ENCODE assay signal across 2 cellular contexts in the genomic region with DNA sequence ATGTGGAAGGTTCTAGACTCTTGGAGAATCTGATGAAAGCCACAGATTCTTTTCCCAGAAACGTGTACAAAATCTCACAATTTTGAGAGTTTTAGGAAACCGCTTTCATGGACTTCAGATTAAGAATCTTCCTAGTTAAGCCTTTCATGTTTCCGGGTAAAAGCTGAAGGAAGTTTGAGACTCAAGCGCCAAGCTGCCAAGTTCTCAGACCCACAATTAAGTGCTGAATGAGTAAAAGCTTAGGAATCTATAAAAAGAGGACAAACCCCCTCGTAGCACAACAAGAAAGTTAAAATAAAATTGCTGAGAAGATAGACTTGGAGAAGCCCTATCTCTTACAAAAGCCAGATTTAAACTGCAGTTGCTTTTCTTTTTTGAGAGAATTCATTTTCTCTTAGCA.
TF ChIP-seq lines count a peak whose summit lies in the region.

No MANE protein-coding gene starts in this region.

TF ChIP-seq in SK-N-SH, 30 proteins besides CTCF, POLR2A, EP300 and RAD21 (continued from another document):
- TF ChIP-seq, protein P1, sequence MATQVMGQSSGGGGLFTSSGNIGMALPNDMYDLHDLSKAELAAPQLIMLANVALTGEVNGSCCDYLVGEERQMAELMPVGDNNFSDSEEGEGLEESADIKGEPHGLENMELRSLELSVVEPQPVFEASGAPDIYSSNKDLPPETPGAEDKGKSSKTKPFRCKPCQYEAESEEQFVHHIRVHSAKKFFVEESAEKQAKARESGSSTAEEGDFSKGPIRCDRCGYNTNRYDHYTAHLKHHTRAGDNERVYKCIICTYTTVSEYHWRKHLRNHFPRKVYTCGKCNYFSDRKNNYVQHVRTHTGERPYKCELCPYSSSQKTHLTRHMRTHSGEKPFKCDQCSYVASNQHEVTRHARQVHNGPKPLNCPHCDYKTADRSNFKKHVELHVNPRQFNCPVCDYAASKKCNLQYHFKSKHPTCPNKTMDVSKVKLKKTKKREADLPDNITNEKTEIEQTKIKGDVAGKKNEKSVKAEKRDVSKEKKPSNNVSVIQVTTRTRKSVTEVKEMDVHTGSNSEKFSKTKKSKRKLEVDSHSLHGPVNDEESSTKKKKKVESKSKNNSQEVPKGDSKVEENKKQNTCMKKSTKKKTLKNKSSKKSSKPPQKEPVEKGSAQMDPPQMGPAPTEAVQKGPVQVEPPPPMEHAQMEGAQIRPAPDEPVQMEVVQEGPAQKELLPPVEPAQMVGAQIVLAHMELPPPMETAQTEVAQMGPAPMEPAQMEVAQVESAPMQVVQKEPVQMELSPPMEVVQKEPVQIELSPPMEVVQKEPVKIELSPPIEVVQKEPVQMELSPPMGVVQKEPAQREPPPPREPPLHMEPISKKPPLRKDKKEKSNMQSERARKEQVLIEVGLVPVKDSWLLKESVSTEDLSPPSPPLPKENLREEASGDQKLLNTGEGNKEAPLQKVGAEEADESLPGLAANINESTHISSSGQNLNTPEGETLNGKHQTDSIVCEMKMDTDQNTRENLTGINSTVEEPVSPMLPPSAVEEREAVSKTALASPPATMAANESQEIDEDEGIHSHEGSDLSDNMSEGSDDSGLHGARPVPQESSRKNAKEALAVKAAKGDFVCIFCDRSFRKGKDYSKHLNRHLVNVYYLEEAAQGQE (IDR thresholded peaks at IDR 0.05; ENCODE audit: low read depth, low read length) = no peak
- TF ChIP-seq SMC3 (IDR thresholded peaks at IDR 0.05; ENCODE audit: low read depth, low read length) = no peak
- no peak for TF ChIP-seq NRF1 (IDR thresholded peaks at IDR 0.05; ENCODE audit: low read depth, low read length)
- TF ChIP-seq, protein P2, sequence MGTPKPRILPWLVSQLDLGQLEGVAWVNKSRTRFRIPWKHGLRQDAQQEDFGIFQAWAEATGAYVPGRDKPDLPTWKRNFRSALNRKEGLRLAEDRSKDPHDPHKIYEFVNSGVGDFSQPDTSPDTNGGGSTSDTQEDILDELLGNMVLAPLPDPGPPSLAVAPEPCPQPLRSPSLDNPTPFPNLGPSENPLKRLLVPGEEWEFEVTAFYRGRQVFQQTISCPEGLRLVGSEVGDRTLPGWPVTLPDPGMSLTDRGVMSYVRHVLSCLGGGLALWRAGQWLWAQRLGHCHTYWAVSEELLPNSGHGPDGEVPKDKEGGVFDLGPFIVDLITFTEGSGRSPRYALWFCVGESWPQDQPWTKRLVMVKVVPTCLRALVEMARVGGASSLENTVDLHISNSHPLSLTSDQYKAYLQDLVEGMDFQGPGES (IDR thresholded peaks at IDR 0.05; ENCODE audit: low read depth, low read length) = no peak
- TF ChIP-seq MEF2A (IDR thresholded peaks at IDR 0.05; ENCODE audit: borderline replicate concordance, low read depth) = no peak
- no peak for TF ChIP-seq GATA2 (CRISPR knock-in tag; IDR thresholded peaks at IDR 0.05)
- TF ChIP-seq RCOR1 (IDR thresholded peaks at IDR 0.05; ENCODE audit: low read length) = no peak
- TF ChIP-seq, protein P3, sequence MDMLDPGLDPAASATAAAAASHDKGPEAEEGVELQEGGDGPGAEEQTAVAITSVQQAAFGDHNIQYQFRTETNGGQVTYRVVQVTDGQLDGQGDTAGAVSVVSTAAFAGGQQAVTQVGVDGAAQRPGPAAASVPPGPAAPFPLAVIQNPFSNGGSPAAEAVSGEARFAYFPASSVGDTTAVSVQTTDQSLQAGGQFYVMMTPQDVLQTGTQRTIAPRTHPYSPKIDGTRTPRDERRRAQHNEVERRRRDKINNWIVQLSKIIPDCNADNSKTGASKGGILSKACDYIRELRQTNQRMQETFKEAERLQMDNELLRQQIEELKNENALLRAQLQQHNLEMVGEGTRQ (IDR thresholded peaks at IDR 0.05; ENCODE audit: borderline replicate concordance, low read depth, low read length) = no peak
- TF ChIP-seq, protein P4, sequence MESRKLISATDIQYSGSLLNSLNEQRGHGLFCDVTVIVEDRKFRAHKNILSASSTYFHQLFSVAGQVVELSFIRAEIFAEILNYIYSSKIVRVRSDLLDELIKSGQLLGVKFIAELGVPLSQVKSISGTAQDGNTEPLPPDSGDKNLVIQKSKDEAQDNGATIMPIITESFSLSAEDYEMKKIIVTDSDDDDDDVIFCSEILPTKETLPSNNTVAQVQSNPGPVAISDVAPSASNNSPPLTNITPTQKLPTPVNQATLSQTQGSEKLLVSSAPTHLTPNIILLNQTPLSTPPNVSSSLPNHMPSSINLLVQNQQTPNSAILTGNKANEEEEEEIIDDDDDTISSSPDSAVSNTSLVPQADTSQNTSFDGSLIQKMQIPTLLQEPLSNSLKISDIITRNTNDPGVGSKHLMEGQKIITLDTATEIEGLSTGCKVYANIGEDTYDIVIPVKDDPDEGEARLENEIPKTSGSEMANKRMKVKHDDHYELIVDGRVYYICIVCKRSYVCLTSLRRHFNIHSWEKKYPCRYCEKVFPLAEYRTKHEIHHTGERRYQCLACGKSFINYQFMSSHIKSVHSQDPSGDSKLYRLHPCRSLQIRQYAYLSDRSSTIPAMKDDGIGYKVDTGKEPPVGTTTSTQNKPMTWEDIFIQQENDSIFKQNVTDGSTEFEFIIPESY (IDR thresholded peaks at IDR 0.05; ENCODE audit: borderline replicate concordance, low read depth) = no peak
- no peak for TF ChIP-seq YY1 (IDR thresholded peaks at IDR 0.05; ENCODE audit: low read depth)
- no peak for TF ChIP-seq SIN3A (IDR thresholded peaks at IDR 0.05; ENCODE audit: borderline replicate concordance, low read depth, low read length)
- no peak for TF ChIP-seq FOXM1 (IDR thresholded peaks at IDR 0.05; ENCODE audit: low read depth)
- TF ChIP-seq MXI1 (IDR thresholded peaks at IDR 0.05; ENCODE audit: low read depth, low read length) = no peak
- no peak for TF ChIP-seq EZH2phosphoT487 (IDR thresholded peaks at IDR 0.05; ENCODE audit: borderline replicate concordance, low read depth)

TF ChIP-seq in SK-N-SH treated with all-trans-retinoic acid at 6 μM for 48 hours, 23 proteins besides CTCF, POLR2A, EP300 and RAD21 (continued from another document):
- TF ChIP-seq, protein P5, sequence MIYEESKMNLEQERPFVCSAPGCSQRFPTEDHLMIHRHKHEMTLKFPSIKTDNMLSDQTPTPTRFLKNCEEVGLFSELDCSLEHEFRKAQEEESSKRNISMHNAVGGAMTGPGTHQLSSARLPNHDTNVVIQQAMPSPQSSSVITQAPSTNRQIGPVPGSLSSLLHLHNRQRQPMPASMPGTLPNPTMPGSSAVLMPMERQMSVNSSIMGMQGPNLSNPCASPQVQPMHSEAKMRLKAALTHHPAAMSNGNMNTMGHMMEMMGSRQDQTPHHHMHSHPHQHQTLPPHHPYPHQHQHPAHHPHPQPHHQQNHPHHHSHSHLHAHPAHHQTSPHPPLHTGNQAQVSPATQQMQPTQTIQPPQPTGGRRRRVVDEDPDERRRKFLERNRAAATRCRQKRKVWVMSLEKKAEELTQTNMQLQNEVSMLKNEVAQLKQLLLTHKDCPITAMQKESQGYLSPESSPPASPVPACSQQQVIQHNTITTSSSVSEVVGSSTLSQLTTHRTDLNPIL (CRISPR knock-in tag; IDR thresholded peaks at IDR 0.05; ENCODE audit: low read depth) = no peak
- TF ChIP-seq, protein P6, sequence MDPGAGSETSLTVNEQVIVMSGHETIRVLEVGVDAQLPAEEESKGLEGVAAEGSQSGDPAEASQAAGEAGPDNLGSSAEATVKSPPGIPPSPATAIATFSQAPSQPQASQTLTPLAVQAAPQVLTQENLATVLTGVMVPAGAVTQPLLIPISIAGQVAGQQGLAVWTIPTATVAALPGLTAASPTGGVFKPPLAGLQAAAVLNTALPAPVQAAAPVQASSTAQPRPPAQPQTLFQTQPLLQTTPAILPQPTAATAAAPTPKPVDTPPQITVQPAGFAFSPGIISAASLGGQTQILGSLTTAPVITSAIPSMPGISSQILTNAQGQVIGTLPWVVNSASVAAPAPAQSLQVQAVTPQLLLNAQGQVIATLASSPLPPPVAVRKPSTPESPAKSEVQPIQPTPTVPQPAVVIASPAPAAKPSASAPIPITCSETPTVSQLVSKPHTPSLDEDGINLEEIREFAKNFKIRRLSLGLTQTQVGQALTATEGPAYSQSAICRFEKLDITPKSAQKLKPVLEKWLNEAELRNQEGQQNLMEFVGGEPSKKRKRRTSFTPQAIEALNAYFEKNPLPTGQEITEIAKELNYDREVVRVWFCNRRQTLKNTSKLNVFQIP (CRISPR knock-in tag; IDR thresholded peaks at IDR 0.05; ENCODE audit: borderline replicate concordance, low read depth) = no peak
